ENCODE assay signal across 19 cellular contexts in the genomic region with DNA sequence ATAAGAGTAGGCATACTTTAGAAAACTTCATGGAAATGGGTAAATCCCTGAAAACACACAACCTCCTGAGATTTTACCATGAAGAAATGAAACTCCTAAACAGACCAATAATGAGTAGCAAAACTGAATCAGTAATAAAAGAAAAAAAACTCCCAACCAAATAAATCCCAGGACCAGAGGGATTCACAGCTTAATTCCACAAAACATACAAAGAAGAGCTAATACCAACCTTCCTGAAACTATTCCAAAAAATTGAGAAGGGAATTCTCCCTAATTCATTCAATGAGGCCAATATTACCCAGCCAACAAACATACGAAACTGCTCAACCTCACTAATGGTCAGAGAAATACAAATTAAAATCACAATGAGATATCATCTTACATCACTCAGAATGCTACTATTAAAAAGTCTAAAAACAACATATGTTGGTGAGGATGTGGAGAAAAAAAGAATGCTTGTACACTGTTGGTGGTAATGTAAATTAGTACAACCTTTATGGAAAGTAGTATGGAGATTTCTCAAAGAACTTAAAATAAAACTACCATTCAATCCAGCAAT.
DNase-seq lines count a peak whose midpoint lies in the region; ATAC-seq, FAIRE-seq and TF ChIP-seq lines count a peak whose summit lies in the region.
"Had no signal": no experiment of that assay in that cellular context is flagged by ENCODE, and none has a peak within 500 bp of the region (broad histone marks: within the 10 kb centered on the region; RNA-seq: fewer than 3 reads in every experiment).

No MANE protein-coding gene starts in this region.

- H3K27me3 Mint-ChIP-seq in CD4-positive, alpha-beta memory T cell, result no peaks in the 10 kb centered on the region
- H3K27me3 Mint-ChIP-seq in activated naive CD8-positive, alpha-beta T cell treated with anti-CD3 and anti-CD28 coated beads, Interleukin-2, amount 50 U/mL, for 24 hours, result no peaks in the 10 kb centered on the region

- no peaks in the 10 kb centered on the region for H3K36me3 ChIP-seq in ACC112 (ENCODE audit: insufficient read depth, low read length)
- H3K36me3 ChIP-seq in CD4-positive, alpha-beta memory T cell (ENCODE audit: insufficient read depth, low read length), result no peaks in the 10 kb centered on the region
- H3K36me3 ChIP-seq: SJSA1 had no signal

- FAIRE-seq in GM12892 (lab: Jason Lieb, UNC), result no peak

- H3K9me3 ChIP-seq in CD4-positive, alpha-beta memory T cell (ENCODE audit: control insufficient read depth in 1 of 2, low read length in 2 of 2), result no peaks in the 10 kb centered on the region
- H3K9me3 ChIP-seq: SJSA1 had no signal

- H3K27ac ChIP-seq in ACC112 (ENCODE audit: low read depth, low read length), result no peak overlapping the region
- peak overlapping the region; percentile 31 for H3K27ac ChIP-seq in CD4-positive, alpha-beta memory T cell (ENCODE audit: low read depth, low read length)
- H3K27ac ChIP-seq: SJSA1 had no signal

- no peaks in the 10 kb centered on the region for H3K36me3 Mint-ChIP-seq in CD4-positive, alpha-beta memory T cell
- H3K36me3 Mint-ChIP-seq in activated naive CD8-positive, alpha-beta T cell treated with anti-CD3 and anti-CD28 coated beads, Interleukin-2, amount 50 U/mL, for 24 hours (ENCODE audit: low read depth), result no peaks in the 10 kb centered on the region

- peak overlapping the region in 7 of 8 donors; percentile 43 to 76 (median 60) for H3K4me3 Mint-ChIP-seq in CD4-positive, alpha-beta memory T cell
- H3K4me3 Mint-ChIP-seq in activated naive CD8-positive, alpha-beta T cell treated with anti-CD3 and anti-CD28 coated beads, Interleukin-2, amount 50 U/mL, for 24 hours, result peak overlapping the region; percentile 49
- H3K4me3 Mint-ChIP-seq: nephron had no signal

- H3K4me1 ChIP-seq in ACC112 (ENCODE audit: control insufficient read depth, insufficient read depth, low read length, unreplicated experiment), result no peaks in the 10 kb centered on the region
- H3K4me1 ChIP-seq in CD4-positive, alpha-beta memory T cell (ENCODE audit: insufficient read depth, low read length), result peaks cover 7% of the 10 kb centered on the region
- H3K4me1 ChIP-seq: SJSA1 had no signal

- ATAC-seq in activated naive CD8-positive, alpha-beta T cell treated with anti-CD3 and anti-CD28 coated beads, Interleukin-2, amount 50 U/mL, for 24 hours, result no peak

- no peak for DNase-seq in CD4-positive, alpha-beta memory T cell
- DNase-seq in NCI-H526 treated with DMSO at 0.1 percent for 48 hours (lab: John Stamatoyannopoulos, UW), result peak; percentile 62
- DNase-seq in activated naive CD8-positive, alpha-beta T cell treated with anti-CD3 and anti-CD28 coated beads, Interleukin-2, amount 50 U/mL, for 24 hours, result no peak
- DNase-seq in DMS 273 treated with DMSO at 0.1 percent for 48 hours (lab: John Stamatoyannopoulos, UW), result no peak
- no peak for DNase-seq in stimulated activated naive CD4-positive, alpha-beta T cell treated with Interleukin-2 at 50 U/mL for 16 hours (lab: John Stamatoyannopoulos, UW)
- no peak for DNase-seq in GM12892 (ENCODE audit: insufficient read length)
- no peak for DNase-seq in NCI-H345 (lab: John Stamatoyannopoulos, UW)
- DNase-seq: activated CD4-positive, alpha-beta T cell treated with anti-CD3 and anti-CD28 coated beads, Interleukin-2, amount 50 U/mL, for 4 hours; activated effector memory CD4-positive, alpha-beta T cell treated with anti-CD3 and anti-CD28 coated beads, Interleukin-2, amount 50 U/mL, for 16 hours; GDM1; hippocampal formation; NCI-H1105 treated with DMSO at 0.1 percent for 48 hours; NCI-H2107; NCI-H69; small intestine; stimulated activated CD4-positive, alpha-beta T cell treated with anti-CD3 and anti-CD28 coated beads, Interleukin-4, amount 100 ng/mL, for 24 hours had no signal

- POLR2A ChIA-PET in CD4-positive, alpha-beta memory T cell (lab: Charles Lee; ENCODE audit: partially characterized antibody), result interaction anchor here (0.7 kb wide), 1 partner anchor 386 kb away, joined by 3 read pairs; the partner anchor contains the start of gene CMAS

- peak overlapping the region; percentile 23; the same call in 1 of the 2 replicates for H3K4me3 ChIP-seq in ACC112 (ENCODE audit: low read depth, low read length)
- H3K4me3 ChIP-seq in CD4-positive, alpha-beta memory T cell (ENCODE audit: low read length in 2 of 2), result no peak overlapping the region
- H3K4me3 ChIP-seq: SJSA1 had no signal

- no peaks in the 10 kb centered on the region for H3K79me2 ChIP-seq in ACC112 (ENCODE audit: control insufficient read depth, insufficient read depth, low read length, unreplicated experiment)

- peaks cover 5 to 14% (median 8%) of the 10 kb centered on the region in 4 donors for H3K4me1 Mint-ChIP-seq in CD4-positive, alpha-beta memory T cell
- H3K4me1 Mint-ChIP-seq in activated naive CD8-positive, alpha-beta T cell treated with anti-CD3 and anti-CD28 coated beads, Interleukin-2, amount 50 U/mL, for 24 hours, result peaks cover 14% of the 10 kb centered on the region
- H3K4me1 Mint-ChIP-seq: nephron had no signal

- intact Hi-C loops in CD4-positive, alpha-beta memory T cell (cut with micrococcal nuclease), result no loop called here

- no peaks in the 10 kb centered on the region for H3K9me3 Mint-ChIP-seq in CD4-positive, alpha-beta memory T cell
- H3K9me3 Mint-ChIP-seq in activated naive CD8-positive, alpha-beta T cell treated with anti-CD3 and anti-CD28 coated beads, Interleukin-2, amount 50 U/mL, for 24 hours, result no peaks in the 10 kb centered on the region
- H3K9me3 Mint-ChIP-seq: nephron had no signal

- H3K27me3 ChIP-seq in ACC112 (ENCODE audit: insufficient read depth, low read length), result peaks cover 6% of the 10 kb centered on the region; the same call in 1 of the 2 replicates
- H3K27me3 ChIP-seq in CD4-positive, alpha-beta memory T cell (ENCODE audit: insufficient read depth, low read length), result no peaks in the 10 kb centered on the region
- H3K27me3 ChIP-seq: SJSA1 had no signal

- TF ChIP-seq POLR2A in GM12892 (IDR thresholded peaks at IDR 0.05; ENCODE audit: low read depth, low read length), result no peak

- CTCF ChIA-PET in CD4-positive, alpha-beta memory T cell (lab: Charles Lee; ENCODE audit: partially characterized antibody), result no interaction called here

- peak overlapping the region; percentile 90 for H2AFZ ChIP-seq in ACC112 (ENCODE audit: low read length, unreplicated experiment)

- peak overlapping the region in 6 of 7 donors; percentile 70 to 94 (median 79) for H3K27ac Mint-ChIP-seq in CD4-positive, alpha-beta memory T cell
- H3K27ac Mint-ChIP-seq in activated naive CD8-positive, alpha-beta T cell treated with anti-CD3 and anti-CD28 coated beads, Interleukin-2, amount 50 U/mL, for 24 hours, result peak overlapping the region; percentile 81
- H3K27ac Mint-ChIP-seq: nephron had no signal
